ENCODE assay signal across 13 cellular contexts in genomic region chr17:81417879-81418709, GRCh38. TPM values are rescaled to one million over a fixed set of nuclear protein-coding genes. Genes with fewer than 3 reads are reported as not detected.
A peak's percentile ranks its signal among the peaks of the same experiment; 100 is the strongest.
DNase-seq lines count a peak whose midpoint lies in the region; TF ChIP-seq lines count a peak whose summit lies in the region.
"Had no signal": no experiment of that assay in that cellular context is flagged by ENCODE, and none has a peak within 500 bp of the region (broad histone marks: within the 10 kb centered on the region; RNA-seq: fewer than 3 reads in every experiment).

No MANE protein-coding gene starts in this region.

- no peaks in the 10 kb centered on the region for H3K27me3 ChIP-seq in esophagus squamous epithelium
- H3K27me3 ChIP-seq in skeletal muscle tissue (ENCODE audit: control insufficient read depth in 3 of 3, insufficient read depth in 3 of 3, low read length in 3 of 3), result peaks cover 0 to 25% (median 0%) of the 10 kb centered on the region in 3 donors

- H3K9ac ChIP-seq in skeletal muscle tissue (ENCODE audit: low read depth in 1 of 3, low read length in 3 of 3), result peak overlapping the region in 2 of 3 donors; percentile 38 to 40

- H3K4me1 ChIP-seq in esophagus squamous epithelium, result peaks cover 65 to 74% (median 68%) of the 10 kb centered on the region in 3 donors
- peaks cover 59 to 71% (median 71%) of the 10 kb centered on the region in 3 donors for H3K4me1 ChIP-seq in skeletal muscle tissue (ENCODE audit: control insufficient read depth in 3 of 3, insufficient read depth in 3 of 3, low read length in 3 of 3)

- intact Hi-C loops in esophagus squamous epithelium (cut with DNase I), result no loop called here

- TF ChIP-seq RAD21 in Ishikawa (IDR thresholded peaks at IDR 0.05; ENCODE audit: low read depth), result no peak

- TF ChIP-seq EP300 in Ishikawa (IDR thresholded peaks at IDR 0.05; ENCODE audit: borderline replicate concordance), result no peak

- DNase-seq in AG10803 (ENCODE audit: low read depth), result no peak
- DNase-seq in esophagus squamous epithelium (lab: John Stamatoyannopoulos, UW), result no peak
- DNase-seq in NCI-H1694 treated with DMSO at 0.1 percent for 48 hours (lab: John Stamatoyannopoulos, UW), result no peak
- DNase-seq in AG08396 (ENCODE audit: low spot score), result no peak
- DNase-seq in activated CD4-positive, alpha-beta T cell treated with anti-CD3 and anti-CD28 coated beads, Interleukin-2, amount 50 U/mL, for 4 hours, result no peak
- no peak for DNase-seq in effector CD4-positive, alpha-beta T cell
- DNase-seq: activated CD4-positive, alpha-beta T cell treated with anti-CD3 and anti-CD28 coated beads, Interleukin-2, amount 50 U/mL, for 1 hour; CD4-positive, CD25-positive, alpha-beta regulatory T cell; NCI-H1694; NCI-H526 had no signal

- TF ChIP-seq POLR2A in esophagus squamous epithelium (IDR thresholded peaks at IDR 0.05), result no peak

- H3K27ac ChIP-seq in esophagus squamous epithelium (peak overlapping the region; percentile 63 to 96 (median 90)), skeletal muscle tissue (ENCODE audit: low read depth, low read length) (peak overlapping the region; percentile 92)
- H3K27ac ChIP-seq: neutrophil had no signal

- H3K9me3 ChIP-seq in esophagus squamous epithelium, result no peaks in the 10 kb centered on the region
- H3K9me3 ChIP-seq in skeletal muscle tissue (ENCODE audit: control insufficient read depth in 3 of 3, low read length in 3 of 3), result no peaks in the 10 kb centered on the region
- H3K9me3 ChIP-seq: neutrophil had no signal

- H3K36me3 ChIP-seq in esophagus squamous epithelium (no peaks in the 10 kb centered on the region), skeletal muscle tissue (ENCODE audit: control insufficient read depth in 3 of 3, insufficient read depth in 3 of 3, low read length in 3 of 3) (no peaks in the 10 kb centered on the region)
- H3K36me3 ChIP-seq: neutrophil had no signal

- TF ChIP-seq CTCF in AG10803 (conservative IDR thresholded peaks at IDR 0.05; ENCODE audit: low read length) (no peak), esophagus squamous epithelium (IDR thresholded peaks at IDR 0.05) (no peak)

- WGBS in esophagus squamous epithelium, 2 donors, result 52 to 79% methylated on average over 4 to 6 of the region's 23 CpGs

- 0 out of 2 replicates have a peak overlapping the region, but pooled peaks have one; percentile 5 for H3K4me3 ChIP-seq in AG10803 (ENCODE audit: low read length)
- no peak overlapping the region for H3K4me3 ChIP-seq in esophagus squamous epithelium
- H3K4me3 ChIP-seq in skeletal muscle tissue (ENCODE audit: low read length in 3 of 3), result no peak overlapping the region

TF ChIP-seq in Ishikawa, 13 proteins besides CTCF, POLR2A, EP300 and RAD21:
- TF ChIP-seq EGR1 (IDR thresholded peaks at IDR 0.05) (no peak), MAX (IDR thresholded peaks at IDR 0.05) (no peak), NFIC (IDR thresholded peaks at IDR 0.05) (peak; percentile 34; the same call in 1 of the 2 replicates), CREB1 (IDR thresholded peaks at IDR 0.05; ENCODE audit: low read depth) (no peak), TCF12 (IDR thresholded peaks at IDR 0.05; ENCODE audit: low read depth) (no peak), FOXM1 (IDR thresholded peaks at IDR 0.05; ENCODE audit: borderline replicate concordance, low read depth) (no peak)
- TF ChIP-seq, protein P1, sequence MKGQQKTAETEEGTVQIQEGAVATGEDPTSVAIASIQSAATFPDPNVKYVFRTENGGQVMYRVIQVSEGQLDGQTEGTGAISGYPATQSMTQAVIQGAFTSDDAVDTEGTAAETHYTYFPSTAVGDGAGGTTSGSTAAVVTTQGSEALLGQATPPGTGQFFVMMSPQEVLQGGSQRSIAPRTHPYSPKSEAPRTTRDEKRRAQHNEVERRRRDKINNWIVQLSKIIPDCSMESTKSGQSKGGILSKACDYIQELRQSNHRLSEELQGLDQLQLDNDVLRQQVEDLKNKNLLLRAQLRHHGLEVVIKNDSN (IDR thresholded peaks at IDR 0.05), result peak; percentile 63

RNA-seq across cellular contexts. Expression of gene BAHCC1, which starts 22.8 kb away (rescaled TPM):
- 10 to 100 TPM in 1 of 4 donors, 1 to 10 TPM in 3; 3.8 to 10.6 (median 5.4) TPM for total RNA-seq in esophagus squamous epithelium
- total RNA-seq in skeletal muscle tissue, result 8.4 TPM
